ENCODE assay signal across 32 cellular contexts in the genomic region with DNA sequence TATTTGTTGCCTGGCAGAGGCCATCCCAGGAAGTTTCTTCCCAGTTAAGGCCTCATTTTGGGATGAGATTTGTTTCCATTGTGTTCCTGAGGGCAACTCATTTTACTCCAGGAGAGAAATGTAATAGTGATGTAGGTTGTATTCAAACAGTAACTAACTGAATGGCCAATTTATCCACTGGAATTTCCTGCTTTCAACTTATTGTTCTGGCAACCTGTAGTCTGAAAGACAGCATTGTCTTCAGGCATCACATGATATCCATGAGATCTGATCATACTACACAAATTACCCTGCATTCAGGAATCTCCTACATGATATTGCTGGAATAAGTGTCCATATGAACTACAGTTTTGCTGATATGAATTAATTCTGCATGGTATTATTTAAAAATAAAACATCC.
"Had no signal": no experiment of that assay in that cellular context is flagged by ENCODE, and none has a peak within 500 bp of the region (broad histone marks: within the 10 kb centered on the region; RNA-seq: fewer than 3 reads in every experiment).

No MANE protein-coding gene starts in this region.

- H3K27me3 ChIP-seq: brain microvascular endothelial cell, gastroesophageal sphincter, uterus had no signal

- H3K27ac ChIP-seq: brain microvascular endothelial cell, gastroesophageal sphincter, skin epidermis, uterus, WERI-Rb-1 had no signal

- H3K9me3 Mint-ChIP-seq: immature natural killer cell, natural killer cell had no signal

- H3K27me3 Mint-ChIP-seq: activated CD4-positive, alpha-beta T cell treated with anti-CD3 and anti-CD28 coated beads, Interleukin-2, amount 10 ng/mL, durations not matched to agents 24 days and 14 days; activated CD8-positive, alpha-beta T cell treated with anti-CD3 and anti-CD28 coated beads for 36 hours; activated T-helper 17 cell treated with anti-CD3 and anti-CD28 coated beads, Interleukin-2, amount 50 U/mL, for 72 hours; stimulated activated memory B cell treated with anti-CD40 and anti-IgM and Interleukin-4, amounts not matched to agents 10 μg/mL and 1 μg/mL and 100 μg/mL, for 72 hours; stimulated activated naive CD8-positive, alpha-beta T cell treated with anti-CD3 and anti-CD28 coated beads, Interleukin-15, amount 100 ng/mL, for 72 hours; T-helper 17 cell; type B pancreatic cell had no signal

- FAIRE-seq: astrocyte had no signal

- H3K36me3 ChIP-seq: brain microvascular endothelial cell, uterus, WERI-Rb-1 had no signal

- H3K4me1 ChIP-seq: gastroesophageal sphincter, uterus had no signal

- H3K4me3 ChIP-seq: gastroesophageal sphincter, skin epidermis, uterus had no signal

- H3K4me3 Mint-ChIP-seq: activated CD4-positive, alpha-beta T cell treated with anti-CD3 and anti-CD28 coated beads, Interleukin-2, amount 10 ng/mL, durations not matched to agents 24 days and 14 days; activated CD8-positive, alpha-beta T cell treated with anti-CD3 and anti-CD28 coated beads for 36 hours; activated T-cell treated with anti-CD3 and anti-CD28 coated beads, Interleukin-2, amount 50 U/mL, for 4 hours; activated T-helper 17 cell treated with anti-CD3 and anti-CD28 coated beads, Interleukin-2, amount 50 U/mL, for 72 hours; immature natural killer cell; natural killer cell; stimulated activated memory B cell treated with anti-CD40 and anti-IgM and Interleukin-4, amounts not matched to agents 10 μg/mL and 1 μg/mL and 100 μg/mL, for 72 hours; stimulated activated naive CD8-positive, alpha-beta T cell treated with anti-CD3 and anti-CD28 coated beads, Interleukin-15, amount 100 ng/mL, for 72 hours; T-helper 17 cell; type B pancreatic cell had no signal

- H3K27ac Mint-ChIP-seq: activated CD4-positive, alpha-beta T cell treated with anti-CD3 and anti-CD28 coated beads, Interleukin-2, amount 10 ng/mL, durations not matched to agents 24 days and 14 days; activated CD8-positive, alpha-beta T cell treated with anti-CD3 and anti-CD28 coated beads for 36 hours; activated T-helper 17 cell treated with anti-CD3 and anti-CD28 coated beads, Interleukin-2, amount 50 U/mL, for 72 hours; immature natural killer cell; natural killer cell; stimulated activated memory B cell treated with anti-CD40 and anti-IgM and Interleukin-4, amounts not matched to agents 10 μg/mL and 1 μg/mL and 100 μg/mL, for 72 hours; stimulated activated naive CD8-positive, alpha-beta T cell treated with anti-CD3 and anti-CD28 coated beads, Interleukin-15, amount 100 ng/mL, for 72 hours; T-helper 17 cell; type B pancreatic cell had no signal

- H3K9me3 ChIP-seq: gastroesophageal sphincter had no signal

- H3K4me1 Mint-ChIP-seq: activated CD4-positive, alpha-beta T cell treated with anti-CD3 and anti-CD28 coated beads, Interleukin-2, amount 10 ng/mL, durations not matched to agents 24 days and 14 days; activated T-helper 17 cell treated with anti-CD3 and anti-CD28 coated beads, Interleukin-2, amount 50 U/mL, for 72 hours; immature natural killer cell; stimulated activated memory B cell treated with anti-CD40 and anti-IgM and Interleukin-4, amounts not matched to agents 10 μg/mL and 1 μg/mL and 100 μg/mL, for 72 hours; stimulated activated naive CD8-positive, alpha-beta T cell treated with anti-CD3 and anti-CD28 coated beads, Interleukin-15, amount 100 ng/mL, for 72 hours; T-helper 17 cell had no signal

- DNase-seq: activated CD4-positive, alpha-beta T cell treated with anti-CD3 and anti-CD28 coated beads, Interleukin-2, amount 10 ng/mL, durations not matched to agents 24 days and 14 days; activated CD4-positive, CD25-positive, alpha-beta regulatory T cell treated with anti-CD3 and anti-CD28 coated beads, Interleukin-2, amount 50 U/mL, for 72 hours; activated CD8-positive, alpha-beta T cell treated with anti-CD3 and anti-CD28 coated beads for 36 hours; activated gamma-delta T cell treated with Interleukin-2 at 50 U/mL for 16 hours; activated naive CD4-positive, alpha-beta T cell treated with anti-CD3 and anti-CD28 coated beads, Interleukin-2, amount 50 U/mL, for 16 hours; activated T-cell treated with anti-CD3 and anti-CD28 coated beads, Interleukin-2, amount 50 U/mL, for 4 hours; amniotic stem cell; brain microvascular endothelial cell; caudate nucleus; effector CD4-positive, alpha-beta T cell; head of caudate nucleus; hypothalamus; immature natural killer cell; kidney; mesendoderm; natural killer cell; posterior cingulate gyrus; stimulated activated CD4-positive, alpha-beta T cell treated with anti-CD3 and anti-CD28 coated beads, Interleukin-4, amount 100 ng/mL, for 4 hours; stimulated activated CD8-positive, alpha-beta memory T cell treated with anti-CD3 and anti-CD28 coated beads, Interleukin-4, amount 100 ng/mL, for 48 hours; stimulated activated naive CD8-positive, alpha-beta T cell treated with anti-CD3 and anti-CD28 coated beads, Interleukin-15, amount 100 ng/mL, for 72 hours; substantia nigra; T-helper 17 cell; T1000; uterus; WERI-Rb-1 had no signal

- ATAC-seq: activated CD8-positive, alpha-beta T cell treated with anti-CD3 and anti-CD28 coated beads for 36 hours; activated T-cell treated with anti-CD3 and anti-CD28 coated beads, Interleukin-2, amount 50 U/mL, for 4 hours; activated T-helper 17 cell treated with anti-CD3 and anti-CD28 coated beads, Interleukin-2, amount 50 U/mL, for 72 hours; gastroesophageal sphincter; natural killer cell; sciatic nerve; stimulated activated memory B cell treated with anti-CD40 and anti-IgM and Interleukin-4, amounts not matched to agents 10 μg/mL and 1 μg/mL and 100 μg/mL, for 72 hours; stimulated activated naive CD8-positive, alpha-beta T cell treated with anti-CD3 and anti-CD28 coated beads, Interleukin-15, amount 100 ng/mL, for 72 hours; T-helper 17 cell had no signal
